Comparison of ENCODE assay signal across 30 cellular contexts in the genomic region with DNA sequence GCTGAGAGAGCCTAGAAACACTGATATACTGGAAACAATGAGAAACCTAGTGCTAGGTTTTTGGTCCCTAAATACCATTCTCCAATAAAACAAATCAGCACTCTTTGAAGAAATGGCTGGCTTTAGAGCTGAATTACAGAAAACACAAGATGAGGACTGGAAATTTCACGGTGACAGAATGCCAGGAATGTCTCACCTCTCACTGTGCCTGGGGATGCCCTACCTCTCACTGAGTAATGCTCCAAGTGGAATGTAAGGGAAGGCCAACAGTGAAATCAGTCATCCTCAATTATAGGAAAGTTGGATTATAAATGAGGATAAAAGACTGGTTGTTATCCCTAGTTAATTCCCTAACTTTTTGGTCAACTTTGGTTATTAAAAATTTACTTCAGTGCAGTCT.
DNase-seq lines count a peak whose midpoint lies in the region; ATAC-seq and TF ChIP-seq lines count a peak whose summit lies in the region.
"Had no signal": no experiment of that assay in that cellular context is flagged by ENCODE, and none has a peak within 500 bp of the region (broad histone marks: within the 10 kb centered on the region; RNA-seq: fewer than 3 reads in every experiment).

No MANE protein-coding gene starts in this region.

- peaks cover 2% of the 10 kb centered on the region for H3K9me3 Mint-ChIP-seq in chondrocyte (ENCODE audit: low read depth)
- H3K9me3 Mint-ChIP-seq: activated B cell treated with CpG ODN at 0.5 μM for 24 hours; activated T-cell treated with anti-CD3 and anti-CD28 coated beads, Interleukin-2, amount 50 U/mL, for 4 hours; CD8-positive, alpha-beta memory T cell; naive thymus-derived CD8-positive, alpha-beta T cell had no signal

- H3K27ac Mint-ChIP-seq in chondrocyte (ENCODE audit: unreplicated experiment), result peak overlapping the region; percentile 58
- H3K27ac Mint-ChIP-seq: activated B cell treated with CpG ODN at 0.5 μM for 24 hours; B cell; naive thymus-derived CD8-positive, alpha-beta T cell had no signal

- DNase-seq in AG10803 (ENCODE audit: low read depth), result peak; percentile 42
- peak; percentile 24 for DNase-seq in HK-2 (ENCODE audit: unreplicated experiment)
- DNase-seq in chondrocyte (ENCODE audit: low spot score), result no peak
- peak; percentile 72 for DNase-seq in kidney tubule cell (ENCODE audit: low spot score)
- DNase-seq in NCI-H82 (lab: John Stamatoyannopoulos, UW), result no peak
- no peak for DNase-seq in medulla oblongata (ENCODE audit: extremely low spot score)
- DNase-seq: activated B cell treated with CpG ODN at 0.5 μM for 24 hours; activated CD4-positive, alpha-beta T cell treated with anti-CD3 and anti-CD28 coated beads, Interleukin-2, amount 50 U/mL, for 1 hour; activated T-cell treated with anti-CD3 and anti-CD28 coated beads, Interleukin-2, amount 50 U/mL, for 4 hours; CD8-positive, alpha-beta memory T cell; effector CD8-positive, alpha-beta T cell; GF-D8; heart right ventricle; Karpas-422; midbrain; naive thymus-derived CD8-positive, alpha-beta T cell; NCI-H1694 treated with DMSO at 0.1 percent for 48 hours; NCI-H2171; NCI-H524; NK-92 treated with Interleukin-12 subunit alpha and Interleukin-12 subunit beta, amount 100 ng/mL, for 24 hours; occipital lobe; SIG-M5; stimulated activated naive CD4-positive, alpha-beta T cell treated with Interleukin-2 at 50 U/mL for 16 hours; T1000 had no signal

- peaks cover 2% of the 10 kb centered on the region for H3K36me3 Mint-ChIP-seq in chondrocyte (ENCODE audit: low read depth)
- H3K36me3 Mint-ChIP-seq: CD8-positive, alpha-beta memory T cell; naive thymus-derived CD8-positive, alpha-beta T cell had no signal

- H3K4me3 Mint-ChIP-seq in chondrocyte (ENCODE audit: unreplicated experiment), result no peak overlapping the region
- H3K4me3 Mint-ChIP-seq: activated B cell treated with CpG ODN at 0.5 μM for 24 hours; activated T-cell treated with anti-CD3 and anti-CD28 coated beads, Interleukin-2, amount 50 U/mL, for 4 hours; B cell; CD8-positive, alpha-beta memory T cell; naive thymus-derived CD8-positive, alpha-beta T cell had no signal

- no peaks in the 10 kb centered on the region for H3K27me3 Mint-ChIP-seq in chondrocyte (ENCODE audit: low read depth)

- H3K4me1 Mint-ChIP-seq in chondrocyte (ENCODE audit: low read depth), result peaks cover 30% of the 10 kb centered on the region
- H3K4me1 Mint-ChIP-seq: activated B cell treated with CpG ODN at 0.5 μM for 24 hours; B cell; CD8-positive, alpha-beta memory T cell; naive thymus-derived CD8-positive, alpha-beta T cell had no signal

- no peak overlapping the region for H3K4me3 ChIP-seq in AG10803 (ENCODE audit: low read length)
- H3K4me3 ChIP-seq: heart right ventricle had no signal

- ATAC-seq in HG02973 (IDR thresholded peaks at IDR 0.05; ENCODE audit: unreplicated experiment), result no peak
- ATAC-seq in HG02885 (IDR thresholded peaks at IDR 0.05; ENCODE audit: poor library complexity, unreplicated experiment), result no peak
- ATAC-seq: activated T-cell treated with anti-CD3 and anti-CD28 coated beads, Interleukin-2, amount 50 U/mL, for 4 hours; HCT116; heart right ventricle; HepG2; left lobe of liver; naive thymus-derived CD8-positive, alpha-beta T cell had no signal

- TF ChIP-seq CTCF in AG10803 (conservative IDR thresholded peaks at IDR 0.05; ENCODE audit: low read length) (no peak), chondrocyte (IDR thresholded peaks at IDR 0.05) (no peak)

Comparison
In these comparisons a context has a peak if more than half of its experiments do, and no peak if none do; other contexts are left out.
1. DNase-seq: peak in AG10803 (single experiment), HK-2 (single experiment) and kidney tubule cell (single experiment); none in chondrocyte (single experiment), NCI-H82 (single experiment) and medulla oblongata (single experiment).